ENCODE assay signal across 19 cellular contexts in genomic region chr13:94325660-94326059, GRCh38.
DNase-seq lines count a peak whose midpoint lies in the region; ATAC-seq, FAIRE-seq and TF ChIP-seq lines count a peak whose summit lies in the region.
"Had no signal": no experiment of that assay in that cellular context is flagged by ENCODE, and none has a peak within 500 bp of the region (broad histone marks: within the 10 kb centered on the region; RNA-seq: fewer than 3 reads in every experiment).

No MANE protein-coding gene starts in this region.

- no peaks in the 10 kb centered on the region for H3K27me3 ChIP-seq in right atrium auricular region
- H3K27me3 ChIP-seq in astrocyte (ENCODE audit: insufficient read depth, low read length), result no peaks in the 10 kb centered on the region
- H3K27me3 ChIP-seq in subcutaneous abdominal adipose tissue (ENCODE audit: control insufficient read depth in 5 of 5, insufficient read depth in 4 of 5, low read length in 5 of 5), result no peaks in the 10 kb centered on the region
- H3K27me3 ChIP-seq: foreskin keratinocyte had no signal

- ATAC-seq in left ventricle myocardium superior, result peak; percentile 25
- no peak for ATAC-seq in HG02885 (IDR thresholded peaks at IDR 0.05; ENCODE audit: poor library complexity, unreplicated experiment)
- ATAC-seq: A549; foreskin keratinocyte; naive thymus-derived CD4-positive, alpha-beta T cell; stimulated activated naive B cell treated with anti-CD40 and anti-IgM and Interleukin-4, amounts not matched to agents 10 μg/mL and 1 μg/mL and 100 μg/mL, for 72 hours had no signal

- H3K4me3 ChIP-seq in right atrium auricular region (no peak overlapping the region), astrocyte (ENCODE audit: insufficient read depth, low read depth, low read length) (no peak overlapping the region), mesodermal cell (ENCODE audit: extremely low read depth, insufficient read depth, low read length, poor library complexity, severe bottlenecking) (no peak overlapping the region), subcutaneous abdominal adipose tissue (ENCODE audit: low read depth in 1 of 5, low read length in 5 of 5) (no peak overlapping the region)
- H3K4me3 ChIP-seq: A549 had no signal

- peak overlapping the region; percentile 13 for H3K4me2 ChIP-seq in astrocyte (ENCODE audit: low read length)
- H3K4me2 ChIP-seq: A549 had no signal

- H3K36me3 Mint-ChIP-seq in astrocyte (ENCODE audit: low read depth, unreplicated experiment), result peaks cover 3% of the 10 kb centered on the region
- H3K36me3 Mint-ChIP-seq: CD14-positive monocyte had no signal

- H3K27me3 Mint-ChIP-seq in astrocyte (ENCODE audit: low read depth, unreplicated experiment), result no peaks in the 10 kb centered on the region
- H3K27me3 Mint-ChIP-seq: central memory CD8-positive, alpha-beta T cell; stimulated activated naive B cell treated with anti-CD40 and anti-IgM and Interleukin-4, amounts not matched to agents 10 μg/mL and 1 μg/mL and 100 μg/mL, for 72 hours had no signal

- WGBS in mesodermal cell (ENCODE audit: insufficient coverage in 2 of 2), 2 experiments, result 78 to 100% methylated on average over 2 to 4 of the region's 6 CpGs

- H3K9ac ChIP-seq in astrocyte (ENCODE audit: low read length), result no peak overlapping the region
- H3K9ac ChIP-seq in subcutaneous abdominal adipose tissue (ENCODE audit: low read length in 5 of 5), result no peak overlapping the region

- H3K4me1 Mint-ChIP-seq in astrocyte (ENCODE audit: low read depth, unreplicated experiment), result peaks cover 56% of the 10 kb centered on the region

- intact Hi-C loops in left ventricle myocardium superior (cut with micrococcal nuclease), result no loop called here

- no peak for FAIRE-seq in astrocyte (lab: Jason Lieb, UNC)
- FAIRE-seq: A549 had no signal

- H3K9me3 ChIP-seq in right atrium auricular region (no peaks in the 10 kb centered on the region), astrocyte (ENCODE audit: insufficient read depth, low read depth, low read length) (no peaks in the 10 kb centered on the region), mesodermal cell (ENCODE audit: control insufficient read depth, low read length) (peaks cover 7% of the 10 kb centered on the region), subcutaneous abdominal adipose tissue (ENCODE audit: control insufficient read depth in 5 of 5, low read length in 5 of 5) (no peaks in the 10 kb centered on the region)
- H3K9me3 ChIP-seq: A549 had no signal

- H3K79me2 ChIP-seq in astrocyte (ENCODE audit: insufficient read depth, low read length), result no peaks in the 10 kb centered on the region

- H3K4me3 Mint-ChIP-seq in astrocyte (ENCODE audit: unreplicated experiment), result no peak overlapping the region
- H3K4me3 Mint-ChIP-seq: CD14-positive monocyte; stimulated activated naive B cell treated with anti-CD40 and anti-IgM and Interleukin-4, amounts not matched to agents 10 μg/mL and 1 μg/mL and 100 μg/mL, for 72 hours had no signal

- TF ChIP-seq CTCF in right atrium auricular region (IDR thresholded peaks at IDR 0.05) (no peak), astrocyte (IDR thresholded peaks at IDR 0.05; ENCODE audit: insufficient read depth, low read depth, low read length) (no peak)

- no peaks in the 10 kb centered on the region for H4K20me1 ChIP-seq in astrocyte (ENCODE audit: insufficient read depth, low read length)

- DNase-seq in left ventricle myocardium superior, result no peak
- no peak for DNase-seq in right atrium auricular region (ENCODE audit: low spot score)
- peak; percentile 61 for DNase-seq in astrocyte (ENCODE audit: low read depth)
- no peak for DNase-seq in NCI-H1105 (lab: John Stamatoyannopoulos, UW)
- DNase-seq in NOMO-1 treated with dmso at 0.1 percent for 144 hours (lab: John Stamatoyannopoulos, UW; ENCODE audit: unreplicated experiment), result no peak
- DNase-seq: amniotic stem cell; foreskin keratinocyte; Kasumi-1; naive thymus-derived CD4-positive, alpha-beta T cell; NCI-H1417; NCI-H345; stimulated activated naive B cell treated with anti-CD40 and anti-IgM and Interleukin-4, amounts not matched to agents 10 μg/mL and 1 μg/mL and 100 μg/mL, for 72 hours had no signal

- H3K9me3 Mint-ChIP-seq in astrocyte (ENCODE audit: unreplicated experiment), result peaks cover 3% of the 10 kb centered on the region

- H3K27ac ChIP-seq in right atrium auricular region (no peak overlapping the region), astrocyte (ENCODE audit: low read depth, low read length) (no peak overlapping the region), mesodermal cell (ENCODE audit: low read depth, low read length, severe bottlenecking) (peak overlapping the region; percentile 79), subcutaneous abdominal adipose tissue (ENCODE audit: low read depth, low read length) (peak overlapping the region; percentile 53)
- H3K27ac ChIP-seq: A549, foreskin keratinocyte, VCaP had no signal

- H3K27ac Mint-ChIP-seq in astrocyte (ENCODE audit: unreplicated experiment), result peak overlapping the region; percentile 90
- H3K27ac Mint-ChIP-seq: CD14-positive monocyte had no signal

- H3K4me1 ChIP-seq in right atrium auricular region (peaks cover 0 to 17% of the 10 kb centered on the region in 2 donors), astrocyte (ENCODE audit: insufficient read depth, low read length) (peaks cover 27% of the 10 kb centered on the region), mesodermal cell (ENCODE audit: control insufficient read depth, insufficient read depth, low read length, poor library complexity, severe bottlenecking) (peaks cover 53% of the 10 kb centered on the region), subcutaneous abdominal adipose tissue (ENCODE audit: control insufficient read depth in 5 of 5, insufficient read depth in 5 of 5, low read length in 5 of 5) (peaks cover 6 to 22% (median 16%) of the 10 kb centered on the region in 5 donors)

- H3K36me3 ChIP-seq in right atrium auricular region, result no peaks in the 10 kb centered on the region
- no peaks in the 10 kb centered on the region for H3K36me3 ChIP-seq in astrocyte (ENCODE audit: insufficient read depth, low read length)
- no peaks in the 10 kb centered on the region for H3K36me3 ChIP-seq in mesodermal cell (ENCODE audit: control insufficient read depth, insufficient read depth, low read length)
- H3K36me3 ChIP-seq in subcutaneous abdominal adipose tissue (ENCODE audit: control insufficient read depth in 5 of 5, insufficient read depth in 5 of 5, low read length in 5 of 5), result no peaks in the 10 kb centered on the region

- H2AFZ ChIP-seq in astrocyte (ENCODE audit: low read depth, low read length), result no peak overlapping the region

Comparison
In these comparisons a context has a peak if more than half of its experiments do, and no peak if none do; other contexts are left out.
1. H3K27ac ChIP-seq: peak in mesodermal cell (single experiment) and subcutaneous abdominal adipose tissue (single experiment); none in right atrium auricular region (0 of 2) and astrocyte (single experiment).